ENCODE assay signal across 27 cellular contexts in genomic region chr19:14181906-14182305, GRCh38.
"Had no signal": no experiment of that assay in that cellular context is flagged by ENCODE, and none has a peak within 500 bp of the region (broad histone marks: within the 10 kb centered on the region; RNA-seq: fewer than 3 reads in every experiment).

No MANE protein-coding gene starts in this region.

- H3K27ac ChIP-seq: body of pancreas, epithelial cell of prostate, esophagus squamous epithelium, left ventricle myocardium inferior, right lobe of liver, skin epidermis, uterus had no signal

- DNase-seq: activated B cell treated with CpG ODN at 0.5 μM for 24 hours; activated CD4-positive, alpha-beta T cell treated with anti-CD3 and anti-CD28 coated beads for 36 hours; activated CD8-positive, alpha-beta memory T cell treated with anti-CD3 and anti-CD28 coated beads, Interleukin-2, amount 10 ng/mL, durations not matched to agents 7 days and 5 days; activated CD8-positive, alpha-beta T cell treated with anti-CD3 and anti-CD28 coated beads, Interleukin-2, amount 10 ng/mL, durations not matched to agents 7 days and 5 days; activated effector memory CD4-positive, alpha-beta T cell treated with Interleukin-2 at 50 U/mL for 16 hours; activated naive CD4-positive, alpha-beta T cell treated with Interleukin-2 at 50 U/mL for 16 hours; activated T-cell treated with anti-CD3 and anti-CD28 coated beads, Interleukin-2, amount 50 U/mL, for 72 hours; body of pancreas; esophagus squamous epithelium; foreskin melanocyte; islet precursor cell; left ventricle myocardium inferior; mesendoderm; right lobe of liver; stimulated activated CD4-positive, alpha-beta T cell treated with anti-CD3 and anti-CD28 coated beads, Interleukin-4, amount 100 ng/mL, for 24 hours; T-helper 1 cell; uterus had no signal

- H3K4me1 ChIP-seq: body of pancreas, left ventricle myocardium inferior, right lobe of liver, uterus had no signal

- H3K27me3 ChIP-seq: body of pancreas, cardiac muscle cell, esophagus squamous epithelium, right lobe of liver, uterus had no signal

- H3K9me3 ChIP-seq: body of pancreas, esophagus squamous epithelium, left ventricle myocardium inferior, right lobe of liver, uterus had no signal

- H3K27me3 Mint-ChIP-seq: activated B cell treated with CpG ODN at 0.5 μM for 24 hours; activated CD4-positive, alpha-beta T cell treated with anti-CD3 and anti-CD28 coated beads for 36 hours; activated CD8-positive, alpha-beta memory T cell treated with anti-CD3 and anti-CD28 coated beads, Interleukin-2, amount 10 ng/mL, durations not matched to agents 7 days and 5 days; activated naive CD8-positive, alpha-beta T cell; natural killer cell treated with Interleukin-12 subunit alpha and Interleukin-12 subunit beta and Interleukin-15 and Interleukin-18, amount 100 ng/mL, for 72 hours; stimulated activated naive CD8-positive, alpha-beta T cell treated with anti-CD3 and anti-CD28 coated beads, Interleukin-15, Interleukin-2, amounts not matched to agents 100 ng/mL and 50 ng/mL, for 24 hours; type B pancreatic cell had no signal

- H3K9me3 Mint-ChIP-seq: activated B cell treated with CpG ODN at 0.5 μM for 24 hours; activated T-cell treated with anti-CD3 and anti-CD28 coated beads, Interleukin-2, amount 50 U/mL, for 72 hours; natural killer cell treated with Interleukin-12 subunit alpha and Interleukin-12 subunit beta and Interleukin-15 and Interleukin-18, amount 100 ng/mL, for 72 hours; stimulated activated effector memory CD8-positive, alpha-beta T cell treated with anti-CD3 and anti-CD28 coated beads, Interleukin-12 subunit alpha, Interleukin-12 subunit beta, amount 100 ng/mL, for 72 hours; stimulated activated naive CD8-positive, alpha-beta T cell treated with anti-CD3 and anti-CD28 coated beads, Interleukin-15, Interleukin-2, amounts not matched to agents 100 ng/mL and 50 ng/mL, for 24 hours; T-helper 2 cell treated with Interferon-gamma antibody and Interleukin-4, amounts not matched to agents 5 μg/mL and 100 μg/mL, for 36 hours; type B pancreatic cell had no signal

- H3K4me3 Mint-ChIP-seq: activated B cell treated with CpG ODN at 0.5 μM for 24 hours; activated CD4-positive, alpha-beta T cell treated with anti-CD3 and anti-CD28 coated beads for 36 hours; activated CD8-positive, alpha-beta memory T cell treated with anti-CD3 and anti-CD28 coated beads, Interleukin-2, amount 10 ng/mL, durations not matched to agents 7 days and 5 days; activated CD8-positive, alpha-beta T cell treated with anti-CD3 and anti-CD28 coated beads, Interleukin-2, amount 10 ng/mL, durations not matched to agents 7 days and 5 days; activated naive CD8-positive, alpha-beta T cell; activated T-cell treated with anti-CD3 and anti-CD28 coated beads, Interleukin-2, amount 50 U/mL, for 72 hours; natural killer cell treated with Interleukin-12 subunit alpha and Interleukin-12 subunit beta and Interleukin-15 and Interleukin-18, amount 100 ng/mL, for 72 hours; stimulated activated effector memory CD8-positive, alpha-beta T cell treated with anti-CD3 and anti-CD28 coated beads, Interleukin-12 subunit alpha, Interleukin-12 subunit beta, amount 100 ng/mL, for 72 hours; stimulated activated naive CD8-positive, alpha-beta T cell treated with anti-CD3 and anti-CD28 coated beads, Interleukin-15, Interleukin-2, amounts not matched to agents 100 ng/mL and 50 ng/mL, for 24 hours; T-helper 2 cell treated with Interferon-gamma antibody and Interleukin-4, amounts not matched to agents 5 μg/mL and 100 μg/mL, for 36 hours; type B pancreatic cell had no signal

- H3K36me3 ChIP-seq: cardiac muscle cell, right lobe of liver, uterus had no signal

- H3K4me3 ChIP-seq: body of pancreas, cardiac muscle cell, esophagus squamous epithelium, left ventricle myocardium inferior, lung, right lobe of liver, skin epidermis, uterus had no signal

- H3K27ac Mint-ChIP-seq: activated B cell treated with CpG ODN at 0.5 μM for 24 hours; activated CD4-positive, alpha-beta T cell treated with anti-CD3 and anti-CD28 coated beads for 36 hours; activated CD8-positive, alpha-beta memory T cell treated with anti-CD3 and anti-CD28 coated beads, Interleukin-2, amount 10 ng/mL, durations not matched to agents 7 days and 5 days; activated CD8-positive, alpha-beta T cell treated with anti-CD3 and anti-CD28 coated beads, Interleukin-2, amount 10 ng/mL, durations not matched to agents 7 days and 5 days; activated naive CD8-positive, alpha-beta T cell; activated T-cell treated with anti-CD3 and anti-CD28 coated beads, Interleukin-2, amount 50 U/mL, for 72 hours; natural killer cell treated with Interleukin-12 subunit alpha and Interleukin-12 subunit beta and Interleukin-15 and Interleukin-18, amount 100 ng/mL, for 72 hours; stimulated activated effector memory CD8-positive, alpha-beta T cell treated with anti-CD3 and anti-CD28 coated beads, Interleukin-12 subunit alpha, Interleukin-12 subunit beta, amount 100 ng/mL, for 72 hours; stimulated activated naive CD8-positive, alpha-beta T cell treated with anti-CD3 and anti-CD28 coated beads, Interleukin-15, Interleukin-2, amounts not matched to agents 100 ng/mL and 50 ng/mL, for 24 hours; T-helper 2 cell treated with Interferon-gamma antibody and Interleukin-4, amounts not matched to agents 5 μg/mL and 100 μg/mL, for 36 hours; type B pancreatic cell had no signal

- H3K4me1 Mint-ChIP-seq: activated B cell treated with CpG ODN at 0.5 μM for 24 hours; activated CD4-positive, alpha-beta T cell treated with anti-CD3 and anti-CD28 coated beads for 36 hours; activated CD8-positive, alpha-beta memory T cell treated with anti-CD3 and anti-CD28 coated beads, Interleukin-2, amount 10 ng/mL, durations not matched to agents 7 days and 5 days had no signal

- H3K36me3 Mint-ChIP-seq: activated CD8-positive, alpha-beta memory T cell treated with anti-CD3 and anti-CD28 coated beads, Interleukin-2, amount 10 ng/mL, durations not matched to agents 7 days and 5 days; activated naive CD8-positive, alpha-beta T cell; natural killer cell treated with Interleukin-12 subunit alpha and Interleukin-12 subunit beta and Interleukin-15 and Interleukin-18, amount 100 ng/mL, for 72 hours; type B pancreatic cell had no signal
